7 cellular contexts compared by ENCODE assay signal in genomic region chr12:6942331-6942665, GRCh38. TPM values are rescaled to one million over a fixed set of nuclear protein-coding genes. Genes with fewer than 3 reads are reported as not detected.
DNase-seq lines count a peak whose midpoint lies in the region.
"Had no signal": no experiment of that assay in that cellular context is flagged by ENCODE, and none has a peak within 500 bp of the region (broad histone marks: within the 10 kb centered on the region; RNA-seq: fewer than 3 reads in every experiment).

No MANE protein-coding gene starts in this region.

- H3K14ac ChIP-seq in neuronal stem cell (ENCODE audit: low read length) = no peak overlapping the region

- peaks cover 12% of the 10 kb centered on the region for H3K79me1 ChIP-seq in neuronal stem cell (ENCODE audit: low read depth, low read length)

- H3K36me3 ChIP-seq in HUES48 (ENCODE audit: control insufficient read depth, insufficient read depth, low read length) = peaks cover 27% of the 10 kb centered on the region
- peaks cover 29 to 67% of the 10 kb centered on the region in 2 donors for H3K36me3 ChIP-seq in neuronal stem cell (replicated peaks in 1 of 2; ENCODE audit: control insufficient read depth in 2 of 2, insufficient read depth in 2 of 2, low read length in 2 of 2)

- H3K4me1 ChIP-seq in HUES48 (ENCODE audit: control insufficient read depth, insufficient read depth, low read length) (peaks cover 30% of the 10 kb centered on the region), neuronal stem cell (ENCODE audit: control insufficient read depth in 2 of 2, insufficient read depth in 1 of 2, low read depth in 1 of 2, low read length in 2 of 2) (peaks cover 11 to 17% of the 10 kb centered on the region in 2 donors)

- H2BK5ac ChIP-seq in neuronal stem cell (ENCODE audit: low read length) = peak overlapping the region; percentile 72

- DNase-seq in astrocyte of the hippocampus (ENCODE audit: low read depth, low spot score) = peak; percentile 43
- no peak for DNase-seq in neuronal stem cell (ENCODE audit: low spot score)
- no peak for DNase-seq in NOMO-1 treated with DMSO at 0.1 percent for 48 hours (lab: John Stamatoyannopoulos, UW; ENCODE audit: unreplicated experiment)
- no peak for DNase-seq in amniotic stem cell (lab: John Stamatoyannopoulos, UW)
- no peak for DNase-seq in Ammon's horn (ENCODE audit: low spot score)
- DNase-seq: activated CD4-positive, CD25-positive, alpha-beta regulatory T cell had no signal

- no peak overlapping the region for H2BK120ac ChIP-seq in neuronal stem cell (ENCODE audit: low read depth, low read length)

- H3K27ac ChIP-seq in HUES48 (ENCODE audit: low read depth, low read length) (peak overlapping the region; percentile 99), neuronal stem cell (replicated peaks; ENCODE audit: low read length) (peak overlapping the region; percentile 92)

- H4K8ac ChIP-seq in neuronal stem cell (ENCODE audit: low read depth, low read length) = no peak overlapping the region

- peak overlapping the region; percentile 39 for H3K18ac ChIP-seq in neuronal stem cell (ENCODE audit: low read length)

- H3K9me3 ChIP-seq in HUES48 (ENCODE audit: control insufficient read depth, insufficient read depth, low read length) (no peaks in the 10 kb centered on the region), neuronal stem cell (replicated peaks in 1 of 2; ENCODE audit: control insufficient read depth in 2 of 2, insufficient read depth in 1 of 2, low read depth in 1 of 2, low read length in 2 of 2) (no peaks in the 10 kb centered on the region)

- H3K27me3 ChIP-seq in HUES48 (ENCODE audit: control insufficient read depth, insufficient read depth, low read length) (no peaks in the 10 kb centered on the region), neuronal stem cell (ENCODE audit: control insufficient read depth in 3 of 3, insufficient read depth in 3 of 3, low read depth in 1 of 3, low read length in 3 of 3) (no peaks in the 10 kb centered on the region)

- H3K4ac ChIP-seq in neuronal stem cell (ENCODE audit: low read length) = no peak overlapping the region

- H3K23ac ChIP-seq in neuronal stem cell (ENCODE audit: low read depth, low read length, poor library complexity) = no peak overlapping the region

- peak overlapping the region; percentile 60 for H2AK5ac ChIP-seq in neuronal stem cell (ENCODE audit: low read depth, low read length)

- WGBS in neuronal stem cell (ENCODE audit: extremely low coverage in 2 of 2, insufficient read length in 2 of 2, insufficient replicate concordance in 1 of 2), 2 donors = no CpG with 5 or more reads among the region's 11 CpGs

- no peak overlapping the region for H3K4me2 ChIP-seq in neuronal stem cell (ENCODE audit: insufficient read depth, low read length, poor library complexity, severe bottlenecking)

- H2BK15ac ChIP-seq in neuronal stem cell (ENCODE audit: low read length) = no peak overlapping the region

- no peak overlapping the region for H4K91ac ChIP-seq in neuronal stem cell (ENCODE audit: low read depth, low read length, poor library complexity)

- H3K4me3 ChIP-seq in HUES48 (ENCODE audit: low read depth, low read length) (no peak overlapping the region), neuronal stem cell (ENCODE audit: low read length in 2 of 2) (no peak overlapping the region)

- H2BK12ac ChIP-seq in neuronal stem cell (ENCODE audit: low read length) = no peak overlapping the region

- no peak overlapping the region for H2AFZ ChIP-seq in neuronal stem cell (ENCODE audit: low read length)

- H3K9ac ChIP-seq in HUES48 (ENCODE audit: low read depth, low read length) = no peak overlapping the region
- H3K9ac ChIP-seq in neuronal stem cell (ENCODE audit: low read depth, low read length, poor library complexity) = peak overlapping the region; percentile 66

RNA-seq across cellular contexts. Expression of gene RNU7-1, which starts 1.3 kb away (rescaled TPM):
- not detected for polyA plus RNA-seq in neuronal stem cell (2013, experiment 1 of 2)
- not detected for polyA plus RNA-seq in neuronal stem cell (2013, experiment 2 of 2)

RNA-seq across cellular contexts. Expression of gene C12orf57, which starts 1.5 kb away (rescaled TPM):
- polyA plus RNA-seq in neuronal stem cell (2013, experiment 1 of 2) = 511 TPM
- polyA plus RNA-seq in neuronal stem cell (2013, experiment 2 of 2) = 489 TPM

RNA-seq across cellular contexts. Expression of gene PTPN6, which starts 8.9 kb away (rescaled TPM):
- polyA plus RNA-seq in neuronal stem cell (2013, experiment 1 of 2) = 3.2 TPM
- polyA plus RNA-seq in neuronal stem cell (2013, experiment 2 of 2) = 2.7 TPM

RNA-seq across cellular contexts. Expression of gene ATN1, which starts 14.5 kb away (rescaled TPM):
- 114 TPM for polyA plus RNA-seq in neuronal stem cell (2013, experiment 1 of 2)
- polyA plus RNA-seq in neuronal stem cell (2013, experiment 2 of 2) = 113 TPM

RNA-seq across cellular contexts. Expression of gene ENO2, which starts 27.9 kb away (rescaled TPM):
- 105 TPM for polyA plus RNA-seq in neuronal stem cell (2013, experiment 1 of 2)
- 101 TPM for polyA plus RNA-seq in neuronal stem cell (2013, experiment 2 of 2)
